Comparison of ENCODE assay signal across 9 cellular contexts in genomic region chr10:45005284-45005683, GRCh38.
"Had no signal": no experiment of that assay in that cellular context is flagged by ENCODE, and none has a peak within 500 bp of the region (broad histone marks: within the 10 kb centered on the region; RNA-seq: fewer than 3 reads in every experiment).

No MANE protein-coding gene starts in this region.

- H2AFZ ChIP-seq: GM23248 had no signal

- ATAC-seq: HCT116, K562 had no signal

- H3K4me3 ChIP-seq: GM23248, HAP-1, K562 had no signal

- H3K27ac ChIP-seq: GM23248, HL-60 had no signal

- FAIRE-seq: K562 had no signal

- H3K9ac ChIP-seq: GM23248 had no signal

- DNase-seq: GM23248, GOT3, H7, HFFc6, IMR-90 had no signal
